ENCODE assay signal across 8 cellular contexts in the genomic region with DNA sequence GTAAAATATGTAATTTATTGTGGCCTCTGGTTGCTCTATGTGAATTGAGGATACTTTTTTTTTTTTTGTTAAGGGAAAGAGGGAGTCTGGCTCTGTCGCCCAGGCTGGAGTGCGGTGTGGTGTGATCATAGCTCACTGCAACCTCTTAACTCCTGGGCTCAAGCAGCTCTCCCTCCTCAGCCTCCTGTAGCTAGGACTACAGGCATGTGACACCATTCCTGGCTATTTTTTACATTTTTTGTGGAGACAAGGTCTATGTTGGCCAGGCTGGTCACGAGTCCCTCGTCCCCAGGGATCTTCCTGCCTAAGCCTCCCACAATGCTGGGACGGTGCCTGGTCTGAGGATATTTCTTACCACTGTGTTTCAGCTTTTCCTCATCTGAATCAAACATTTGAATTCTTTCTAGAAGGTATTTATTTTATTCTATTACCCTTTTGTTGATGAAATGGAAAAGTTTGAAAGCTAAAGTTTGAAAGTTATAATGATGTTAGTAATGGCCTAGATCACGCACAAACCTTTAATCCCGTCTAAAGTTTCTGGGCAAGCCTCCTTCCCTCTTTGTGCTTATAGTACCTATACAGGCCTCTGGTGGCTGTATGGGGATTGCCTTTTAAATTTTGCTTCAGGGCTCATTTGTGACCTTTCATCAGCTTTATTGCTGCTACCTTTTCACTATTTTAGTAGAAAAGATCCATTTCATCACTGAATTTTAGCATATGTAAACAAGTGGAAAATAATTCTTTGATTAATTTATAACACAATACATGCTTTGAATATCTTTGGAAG. TPM values are rescaled to one million over a fixed set of nuclear protein-coding genes. Genes with fewer than 3 reads are reported as not detected.
DNase-seq lines count a peak whose midpoint lies in the region; ATAC-seq, FAIRE-seq and TF ChIP-seq lines count a peak whose summit lies in the region.

No MANE protein-coding gene starts in this region.

- no peak for TF ChIP-seq POLR2A in endothelial cell of umbilical vein (IDR thresholded peaks at IDR 0.05; ENCODE audit: low read depth, low read length)

- TF ChIP-seq CTCF in BE2C (IDR thresholded peaks at IDR 0.05; ENCODE audit: low read depth, low read length) (peak; percentile 34), GM23338 (conservative IDR thresholded peaks at IDR 0.05; ENCODE audit: low read depth in 2 of 2) (peak; percentile 26 to 31; a peak in 3 of 4 replicates), endothelial cell of umbilical vein (IDR thresholded peaks at IDR 0.05; ENCODE audit: extremely low read depth in 1 of 2, insufficient read depth in 1 of 2, low read depth in 1 of 2, low read length in 2 of 2) (peak in 1 of 2 donors; percentile 29)

- H3K27me3 ChIP-seq in BE2C, result no peaks in the 10 kb centered on the region
- no peaks in the 10 kb centered on the region for H3K27me3 ChIP-seq in GM23338 (ENCODE audit: insufficient read depth)
- no peaks in the 10 kb centered on the region for H3K27me3 ChIP-seq in endothelial cell of umbilical vein (ENCODE audit: control insufficient read depth in 2 of 2, insufficient read depth in 2 of 2, low read length in 2 of 2)
- H3K27me3 ChIP-seq in mononuclear cell (ENCODE audit: insufficient read depth, low read length), result no peaks in the 10 kb centered on the region

- peak overlapping the region; percentile 95 for H3K9ac ChIP-seq in endothelial cell of umbilical vein (replicated peaks; ENCODE audit: extremely low read depth, insufficient read depth, low read length)

- peak overlapping the region; percentile 99 for H3K27ac Mint-ChIP-seq in GM23338

- H4K20me1 ChIP-seq in GM23338 (replicated peaks; ENCODE audit: insufficient read depth), result peaks cover 24% of the 10 kb centered on the region
- peaks cover 2% of the 10 kb centered on the region for H4K20me1 ChIP-seq in endothelial cell of umbilical vein (replicated peaks; ENCODE audit: control insufficient read depth, extremely low read depth, insufficient read depth, low read length)

- H3K9me2 ChIP-seq in GM23338 (ENCODE audit: insufficient read depth), result no peaks in the 10 kb centered on the region

- H3K27me3 Mint-ChIP-seq in GM23338 (ENCODE audit: insufficient read depth, low read depth, poor library complexity), result peaks cover 13% of the 10 kb centered on the region

- H3F3A ChIP-seq in GM23338 (replicated peaks; ENCODE audit: low read depth), result no peaks in the 10 kb centered on the region

- H3K36me3 ChIP-seq in BE2C (peaks cover 26% of the 10 kb centered on the region), GM23338 (ENCODE audit: insufficient read depth) (peaks cover 20% of the 10 kb centered on the region), endothelial cell of umbilical vein (ENCODE audit: control insufficient read depth in 2 of 2, extremely low read depth in 1 of 2, insufficient read depth in 2 of 2, low read length in 2 of 2) (peaks cover 5 to 11% of the 10 kb centered on the region in 2 experiments)

- intact Hi-C loops in endothelial cell of umbilical vein (cut with micrococcal nuclease), result no loop called here

- no TSS peak for BruUV-seq in endothelial cell of umbilical vein (replicated peaks; lab: Mats Ljungman, UMichigan)

- no peak overlapping the region for H3K27ac ChIP-seq in GM23338 (ENCODE audit: low read depth)
- peak overlapping the region; percentile 92 for H3K27ac ChIP-seq in endothelial cell of umbilical vein (ENCODE audit: insufficient read depth, low read depth, low read length)

- H3K36me3 Mint-ChIP-seq in GM23338 (ENCODE audit: low read depth), result peaks cover 34% of the 10 kb centered on the region

- ATAC-seq in GM23338 (peak; percentile 3; the same call in 2 of the 3 replicates), SK-N-SH treated with all-trans-retinoic acid at 6 μM for 48 hours (peak; percentile 5; the same call in 2 of the 3 replicates), HG02938 (IDR thresholded peaks at IDR 0.05; ENCODE audit: unreplicated experiment) (no peak)

- no peaks in the 10 kb centered on the region for H3K4me1 ChIP-seq in BE2C
- peaks cover 14% of the 10 kb centered on the region for H3K4me1 ChIP-seq in GM23338 (ENCODE audit: insufficient read depth)
- H3K4me1 ChIP-seq in endothelial cell of umbilical vein (ENCODE audit: control insufficient read depth, extremely low read depth, insufficient read depth, low read length), result peaks cover 26% of the 10 kb centered on the region
- peaks cover 25% of the 10 kb centered on the region for H3K4me1 ChIP-seq in mononuclear cell (ENCODE audit: insufficient read depth, low read length)

- H3K4me2 ChIP-seq in GM23338 (peak overlapping the region; percentile 76), endothelial cell of umbilical vein (ENCODE audit: insufficient read depth, low read length) (peak overlapping the region; percentile 96)

- H3K79me2 ChIP-seq in GM23338 (replicated peaks; ENCODE audit: insufficient read depth), result peaks cover 57% of the 10 kb centered on the region
- peaks cover 54% of the 10 kb centered on the region for H3K79me2 ChIP-seq in endothelial cell of umbilical vein (ENCODE audit: control insufficient read depth, insufficient read depth, low read length)

- peak overlapping the region; percentile 96 for H3K4me3 ChIP-seq in BE2C (ENCODE audit: low read depth, low read length)
- H3K4me3 ChIP-seq in GM23338, result peak overlapping the region; percentile 98
- peak overlapping the region; percentile 73 to 96 (median 87) for H3K4me3 ChIP-seq in endothelial cell of umbilical vein (replicated peaks in 1 of 3; ENCODE audit: insufficient read depth in 1 of 3, low read depth in 1 of 3, low read length in 3 of 3)
- peak overlapping the region; percentile 99 for H3K4me3 ChIP-seq in mononuclear cell (ENCODE audit: low read length)

- H3K9me3 Mint-ChIP-seq in GM23338, result no peaks in the 10 kb centered on the region

- H2AFZ ChIP-seq in GM23338 (no peak overlapping the region), endothelial cell of umbilical vein (ENCODE audit: low read depth, low read length) (no peak overlapping the region)

- no peaks in the 10 kb centered on the region for H3K9me3 ChIP-seq in BE2C
- H3K9me3 ChIP-seq in endothelial cell of umbilical vein (replicated peaks; ENCODE audit: control insufficient read depth, insufficient read depth, low read length), result no peaks in the 10 kb centered on the region
- no peaks in the 10 kb centered on the region for H3K9me3 ChIP-seq in mononuclear cell (ENCODE audit: low read depth, low read length)

- dilution Hi-C loops in endothelial cell of umbilical vein (cut with MboI; ENCODE audit: extremely low pct_ligation_motif_present, low sequenced_read_pairs), result no loop called here

- POLR2A ChIA-PET in endothelial cell of umbilical vein (lab: Charles Lee), result no interaction called here

- FAIRE-seq in endothelial cell of umbilical vein (lab: Jason Lieb, UNC), result no peak

- H3K4me3 Mint-ChIP-seq in GM23338, result peak overlapping the region; percentile 96

- DNase-seq in BE2C (peak; percentile 47), GM23338 (ENCODE audit: low spot score) (peak; percentile 50), endothelial cell of umbilical vein (ENCODE audit: low read depth, low spot score) (peak; percentile 66), NCI-H1092 treated with DMSO at 0.1 percent for 48 hours (lab: John Stamatoyannopoulos, UW) (no peak)
- DNase-seq in activated CD4-positive, alpha-beta T cell treated with anti-CD3 and anti-CD28 coated beads for 4 hours, result no peak

- CTCF ChIA-PET in endothelial cell of umbilical vein (lab: Charles Lee), result interaction anchor here (0.8 to 2.3 kb wide), 10 partner anchors 9 to 699 kb away, joined by 3 to 13 read pairs (median 4); no protein-coding TSS in a partner anchor

- H3K4me1 Mint-ChIP-seq in GM23338, result peaks cover 27% of the 10 kb centered on the region

- H3K9me1 ChIP-seq in endothelial cell of umbilical vein (replicated peaks; ENCODE audit: control insufficient read depth, extremely low read depth, insufficient read depth, low read length), result no peaks in the 10 kb centered on the region

TF ChIP-seq in GM23338, 12 proteins besides CTCF, POLR2A, EP300 and RAD21:
- TF ChIP-seq ZNF114 (CRISPR knock-in tag; IDR thresholded peaks at IDR 0.05), result no peak

TF ChIP-seq in SK-N-SH treated with all-trans-retinoic acid at 6 μM for 48 hours, 23 proteins besides CTCF, POLR2A, EP300 and RAD21:
- TF ChIP-seq GLIS3 (CRISPR knock-in tag; IDR thresholded peaks at IDR 0.05) (0 out of 2 replicates have a peak, but pooled peaks have one; percentile 33), ISL1 (CRISPR knock-in tag; IDR thresholded peaks at IDR 0.05) (no peak; the same call in 1 of the 2 replicates), ZFP3 (CRISPR knock-in tag; IDR thresholded peaks at IDR 0.05) (peak; percentile 90)
TF ChIP-seq in SK-N-SH treated with all-trans-retinoic acid at 6 μM for 48 hours: peak in this region for 2.

TF ChIP-seq in endothelial cell of umbilical vein, 7 proteins besides CTCF, POLR2A, EP300 and RAD21 (continues in another document):
- no peak for TF ChIP-seq GATA2 (IDR thresholded peaks at IDR 0.05; ENCODE audit: insufficient read depth, insufficient read length, low read depth, low read length)
- TF ChIP-seq MYC (IDR thresholded peaks at IDR 0.05; ENCODE audit: low read depth, low read length), result no peak

RNA-seq across cellular contexts. Expression of a gene that starts 2.0 kb away (rescaled TPM):
- polyA plus RNA-seq in BE2C (2012; ENCODE audit: insufficient read depth, insufficient read length, low read depth), result 120 TPM
- total RNA-seq in GM23338 (2014; rRNA removed; shearing (Covaris generic)), result 73.6 TPM in 2 replicates
- polyA plus RNA-seq in GM23338 (2016; fragmentation: Nextera tagmentation; extraction: Ambion mirVana) (59.6 and 69.6 TPM in 2 replicates), endothelial cell of umbilical vein (13.3 and 16.8 TPM in 2 replicates)
- total RNA-seq in endothelial cell of umbilical vein (42.2 and 43.3 TPM in 2 replicates), mononuclear cell (180 TPM)
- polyA plus RNA-seq in endothelial cell of umbilical vein (2011; cell fraction: cytosol; rRNA removed), result 20.5 and 20.9 TPM in 2 replicates
- polyA plus RNA-seq in endothelial cell of umbilical vein (2011; cell fraction: nucleus; rRNA removed), result 55.8 and 73.5 TPM in 2 replicates
- 16.8 and 26.5 TPM in 2 replicates for polyA plus RNA-seq in endothelial cell of umbilical vein (2012)
- polyA minus RNA-seq in endothelial cell of umbilical vein, result 16.2 and 43.1 TPM in 2 replicates
- polyA minus RNA-seq in endothelial cell of umbilical vein (2011; cell fraction: cytosol; rRNA and poly(A)+ RNA removed), result 35.6 TPM
- 96.7 and 124 TPM in 2 replicates for polyA minus RNA-seq in endothelial cell of umbilical vein (2011; cell fraction: nucleus; rRNA and poly(A)+ RNA removed)

RNA-seq across cellular contexts. Expression of a gene that starts 28.5 kb away (rescaled TPM):
- 8.0 TPM for polyA plus RNA-seq in BE2C (2012; ENCODE audit: insufficient read depth, insufficient read length, low read depth)
- 0.21 and 0.27 TPM in 2 replicates for total RNA-seq in GM23338 (2014; rRNA removed; shearing (Covaris generic))
- polyA plus RNA-seq in GM23338 (2016; fragmentation: Nextera tagmentation; extraction: Ambion mirVana) (0.52 and 0.71 TPM in 2 replicates), endothelial cell of umbilical vein (0.21 and 0.22 TPM in 2 replicates)
- total RNA-seq in endothelial cell of umbilical vein (1.6 and 1.7 TPM in 2 replicates), mononuclear cell (2.9 TPM)
- polyA plus RNA-seq in endothelial cell of umbilical vein (2011; cell fraction: cytosol; rRNA removed), result 0.12 and 0.21 TPM in 2 replicates
- 2.3 and 2.5 TPM in 2 replicates for polyA plus RNA-seq in endothelial cell of umbilical vein (2011; cell fraction: nucleus; rRNA removed)
- 0.29 and 0.80 TPM in 2 replicates for polyA plus RNA-seq in endothelial cell of umbilical vein (2012)
- polyA minus RNA-seq in endothelial cell of umbilical vein, result 0.15 and 0.89 TPM in 2 replicates
- polyA minus RNA-seq in endothelial cell of umbilical vein (2011; cell fraction: cytosol; rRNA and poly(A)+ RNA removed), result not detected
- 1.9 and 2.7 TPM in 2 replicates for polyA minus RNA-seq in endothelial cell of umbilical vein (2011; cell fraction: nucleus; rRNA and poly(A)+ RNA removed)

Comparison
In these comparisons a context has a peak if more than half of its experiments do, and no peak if none do; other contexts are left out.
1. DNase-seq: peak in BE2C (single experiment), GM23338 (single experiment) and endothelial cell of umbilical vein (single experiment); none in activated CD4-positive, alpha-beta T cell treated with anti-CD3 and anti-CD28 coated beads for 4 hours (0 of 2) and NCI-H1092 treated with DMSO at 0.1 percent for 48 hours (single experiment).
2. Peak in every context shown above with its lines, with median percentiles within 50 percentile points of each other: H3K4me3 ChIP-seq.